In genomic region chr1:168504064-168504837, GRCh38 we compare ENCODE assay signal across 8 cellular contexts. TPM values are rescaled to one million over a fixed set of nuclear protein-coding genes. Genes with fewer than 3 reads are reported as not detected.
DNase-seq lines count a peak whose midpoint lies in the region; ATAC-seq, FAIRE-seq and TF ChIP-seq lines count a peak whose summit lies in the region.

No MANE protein-coding gene starts in this region.

- no peak overlapping the region for H3K27ac ChIP-seq in K562 (ENCODE audit: extremely low read depth, low read depth, low read length)
- H3K27ac ChIP-seq in sigmoid colon: peak overlapping the region in 2 of 4 donors; percentile 29 to 45
- no peak overlapping the region for H3K27ac ChIP-seq in vagina

- TF ChIP-seq EP300 in K562 (IDR thresholded peaks at IDR 0.05; ENCODE audit: low read length) (no peak), sigmoid colon (IDR thresholded peaks at IDR 0.05) (no peak)

- TF ChIP-seq POLR2A in K562 (conservative IDR thresholded peaks at IDR 0.05) (no peak), sigmoid colon (IDR thresholded peaks at IDR 0.05) (no peak), vagina (IDR thresholded peaks at IDR 0.05) (no peak)

- H3K4me3 ChIP-seq in K562 (no peak overlapping the region), sigmoid colon (no peak overlapping the region), vagina (no peak overlapping the region)

- H2AFZ ChIP-seq in K562 (ENCODE audit: low read depth, low read length): no peak overlapping the region

- H3K4me1 ChIP-seq in K562 (replicated peaks in 1 of 2; ENCODE audit: control insufficient read depth in 2 of 2, insufficient read depth in 2 of 2, low read length in 2 of 2) (no peaks in the 10 kb centered on the region), sigmoid colon (peaks cover 0 to 55% (median 35%) of the 10 kb centered on the region in 4 donors), vagina (no peaks in the 10 kb centered on the region)

- no peak overlapping the region for H3K4me2 ChIP-seq in K562 (ENCODE audit: insufficient read depth, low read length)

- no TSS peak for BruUV-seq in K562 (replicated peaks; lab: Mats Ljungman, UMichigan)

- H3K9ac ChIP-seq in K562 (ENCODE audit: insufficient read depth in 1 of 2, low read depth in 2 of 2, low read length in 2 of 2): no peak overlapping the region

- H4K20me1 ChIP-seq in K562 (replicated peaks; ENCODE audit: control insufficient read depth, insufficient read depth, low read length): no peaks in the 10 kb centered on the region

- H3K9me3 ChIP-seq in K562 (replicated peaks; ENCODE audit: control insufficient read depth, insufficient read depth, low read depth, low read length) (no peaks in the 10 kb centered on the region), sigmoid colon (no peaks in the 10 kb centered on the region), vagina (no peaks in the 10 kb centered on the region)

- 5% methylated on average over 4 of the region's 4 CpGs for WGBS in K562 (ENCODE audit: insufficient coverage, low coverage, missing lambda C conversion rate)
- WGBS in sigmoid colon, 2 donors: 64 to 72% methylated on average over 4 of the region's 4 CpGs

- TF ChIP-seq RAD21 in K562 (CRISPR knock-in tag; conservative IDR thresholded peaks at IDR 0.05 in 1 of 2, IDR thresholded peaks at IDR 0.05 in 1 of 2): no peak

- in situ Hi-C loops in K562 (cut with MboI): no loop called here

- TF ChIP-seq CTCF in K562 (IDR thresholded peaks at IDR 0.05 in 2 of 3, conservative IDR thresholded peaks at IDR 0.05 in 1 of 3; ENCODE audit: insufficient read depth in 2 of 3, low read depth in 1 of 3, low read length in 3 of 3) (no peak), sigmoid colon (IDR thresholded peaks at IDR 0.05) (no peak), vagina (IDR thresholded peaks at IDR 0.05) (no peak)

- POLR2A ChIA-PET in K562 (lab: Yijun Ruan, JAX): interaction anchor here (0.6 to 0.7 kb wide), 2 partner anchors 13 to 161 kb away, joined by 3 read pairs; no protein-coding TSS in a partner anchor

- peak; percentile 60 for ATAC-seq in GM19372 (IDR thresholded peaks at IDR 0.05; ENCODE audit: low read depth, unreplicated experiment)
- peak; percentile 66 for ATAC-seq in HG03439 (IDR thresholded peaks at IDR 0.05; ENCODE audit: unreplicated experiment)
- no peak for ATAC-seq in K562

- no peaks in the 10 kb centered on the region for H3K79me2 ChIP-seq in K562 (ENCODE audit: control insufficient read depth, insufficient read depth, low read length)

- CTCF ChIA-PET in K562 (lab: Yijun Ruan, JAX; ENCODE audit: low intra/inter-chr PET ratio): interaction anchor here (1.0 kb wide), 1 partner anchor 12 kb away, joined by 3 read pairs; no protein-coding TSS in a partner anchor

- no peaks in the 10 kb centered on the region for H3K9me1 ChIP-seq in K562 (ENCODE audit: control insufficient read depth, insufficient read depth, low read length)

- FAIRE-seq in K562 (lab: Jason Lieb, UNC): no peak

- no peaks in the 10 kb centered on the region; a peak in 2 of 5 replicates for H3K27me3 ChIP-seq in K562 (ENCODE audit: control insufficient read depth in 2 of 2, insufficient read depth in 2 of 2, low read length in 2 of 2)
- H3K27me3 ChIP-seq in sigmoid colon: no peaks in the 10 kb centered on the region
- no peaks in the 10 kb centered on the region for H3K27me3 ChIP-seq in vagina

- intact Hi-C loops in K562 (cut with micrococcal nuclease) (no loop called here), sigmoid colon (cut with DNase I) (no loop called here), vagina (cut with DNase I) (no loop called here)

- DNase-seq in AG20443 (ENCODE audit: low spot score): peak; percentile 82
- DNase-seq in K562 (ENCODE audit: extremely low read depth in 1 of 4, low spot score in 3 of 4): no peak
- DNase-seq in sigmoid colon: peak; percentile 80
- no peak for DNase-seq in vagina (ENCODE audit: extremely low spot score in 2 of 2)
- no peak for DNase-seq in epidermal melanocyte (ENCODE audit: insufficient read length, low spot score)
- DNase-seq in NCI-H187 treated with DMSO at 0.1 percent for 48 hours (lab: John Stamatoyannopoulos, UW): no peak

- no peaks in the 10 kb centered on the region for H3K36me3 ChIP-seq in K562 (ENCODE audit: control insufficient read depth, insufficient read depth, low read length)
- no peaks in the 10 kb centered on the region for H3K36me3 ChIP-seq in sigmoid colon
- no peaks in the 10 kb centered on the region for H3K36me3 ChIP-seq in vagina

TF ChIP-seq in K562, 482 proteins besides CTCF, POLR2A, EP300 and RAD21:
- TF ChIP-seq CEBPB (tag; IDR thresholded peaks at IDR 0.05) (peak; percentile 73), SPI1 (IDR thresholded peaks at IDR 0.05; ENCODE audit: borderline replicate concordance, low read depth, low read length) (peak; percentile 84), SMAD3 (CRISPR knock-in tag; conservative IDR thresholded peaks at IDR 0.05) (no peak), CEBPG (CRISPR knock-in tag; IDR thresholded peaks at IDR 0.05) (no peak), CEBPG (tag; conservative IDR thresholded peaks at IDR 0.05 in 1 of 2, IDR thresholded peaks at IDR 0.05 in 1 of 2) (peak; percentile 53 to 70)
TF ChIP-seq in K562: peak in this region for 3.

RNA-seq across cellular contexts. Expression of gene XCL2, which starts 39.5 kb away (rescaled TPM):
- not detected in 2 replicates for total RNA-seq in K562 (2011; cell fraction: chromatin; rRNA removed; ENCODE audit: low replicate concordance)
- not detected in 2 replicates for total RNA-seq in K562 (2011; cell fraction: nucleolus; rRNA removed)
- total RNA-seq in K562 (2011; cell fraction: nucleoplasm; rRNA removed): not detected in 2 replicates
- total RNA-seq in K562 (2014; rRNA removed) (not detected in 2 replicates), K562 (2014; rRNA removed; fragmentation: Illumina TruSeq; extraction: Trizol) (not detected in 2 replicates), K562 (2015; rRNA removed; fragmentation: Illumina TruSeq; extraction: Trizol) (not detected in 2 replicates), K562 (2021) (not detected in 2 replicates), sigmoid colon (1 to 10 TPM in 1 of 4 donors, not detected in 3; 1.9 TPM), vagina (not detected)
- polyA plus RNA-seq in K562 (2011; rRNA removed) (not detected in 2 replicates), K562 (2014; fragmentation: Illumina TruSeq; extraction: Trizol) (not detected in 2 replicates), K562 (2014; fragmentation: Nextera tagmentation; extraction: Ambion mirVana) (not detected), K562 (2014; rRNA removed) (not detected in 2 replicates), sigmoid colon (1 to 10 TPM in 1 of 3 donors, not detected in 2; 1.4 TPM)
- not detected in 2 replicates for polyA plus RNA-seq in K562 (2011; cell fraction: cytosol; rRNA removed)
- not detected in 2 replicates for polyA plus RNA-seq in K562 (2011; cell fraction: nucleus; rRNA removed)
- polyA plus RNA-seq in K562 (2012): not detected in 2 replicates
- not detected in 2 replicates for polyA minus RNA-seq in K562 (2011; rRNA and poly(A)+ RNA removed)
- not detected in 2 replicates for polyA minus RNA-seq in K562 (2011; cell fraction: cytosol; rRNA and poly(A)+ RNA removed)
- not detected in 2 replicates for polyA minus RNA-seq in K562 (2011; cell fraction: nucleus; rRNA and poly(A)+ RNA removed)

Comparison
In these comparisons a context has a peak if more than half of its experiments do, and no peak if none do; other contexts are left out.
1. DNase-seq: peak in AG20443 (single experiment) and sigmoid colon (single experiment); none in K562 (0 of 4), vagina (0 of 2), epidermal melanocyte (single experiment) and NCI-H187 treated with DMSO at 0.1 percent for 48 hours (single experiment).